22 cellular contexts compared by ENCODE assay signal in genomic region chr13:73822671-73823592, GRCh38.
DNase-seq lines count a peak whose midpoint lies in the region; ATAC-seq, FAIRE-seq and TF ChIP-seq lines count a peak whose summit lies in the region.
"Had no signal": no experiment of that assay in that cellular context is flagged by ENCODE, and none has a peak within 500 bp of the region (broad histone marks: within the 10 kb centered on the region; RNA-seq: fewer than 3 reads in every experiment).

No MANE protein-coding gene starts in this region.

- H3K9me3 ChIP-seq in CD4-positive, alpha-beta T cell (ENCODE audit: control insufficient read depth, low read length) = no peaks in the 10 kb centered on the region
- no peaks in the 10 kb centered on the region for H3K9me3 ChIP-seq in gastrocnemius medialis
- H3K9me3 ChIP-seq: BE2C had no signal

- H3K4me1 ChIP-seq in gastrocnemius medialis = no peaks in the 10 kb centered on the region
- H3K4me1 ChIP-seq: BE2C had no signal

- TF ChIP-seq POLR2A in gastrocnemius medialis (IDR thresholded peaks at IDR 0.05) = no peak

- H3K4me1 Mint-ChIP-seq in activated CD4-positive, alpha-beta T cell treated with anti-CD3 and anti-CD28 coated beads for 36 hours = peaks cover 49% of the 10 kb centered on the region
- peaks cover 75% of the 10 kb centered on the region for H3K4me1 Mint-ChIP-seq in CD4-positive, alpha-beta T cell (ENCODE audit: low read depth)

- in situ Hi-C loops in gastrocnemius medialis (cut with MboI; ENCODE audit: low sequenced_read_pairs in 4 of 4) = no loop called here

- POLR2A ChIA-PET in activated CD4-positive, alpha-beta T cell treated with anti-CD3 and anti-CD28 coated beads for 36 hours (lab: Charles Lee) = interaction anchor here (0.6 kb wide), 1 partner anchor 1039 kb away, joined by 3 read pairs; no protein-coding TSS in a partner anchor
- POLR2A ChIA-PET in CD4-positive, alpha-beta T cell (lab: Charles Lee) = interaction anchor here (0.7 kb wide), 2 partner anchors 297 to 422 kb away, joined by 3 read pairs; no protein-coding TSS in a partner anchor

- H3K27me3 Mint-ChIP-seq in activated CD4-positive, alpha-beta T cell treated with anti-CD3 and anti-CD28 coated beads for 36 hours = no peaks in the 10 kb centered on the region
- no peaks in the 10 kb centered on the region for H3K27me3 Mint-ChIP-seq in CD4-positive, alpha-beta T cell
- H3K27me3 Mint-ChIP-seq: CD8-positive, alpha-beta memory T cell had no signal

- no peak for TF ChIP-seq CTCF in CD4-positive, alpha-beta T cell (IDR thresholded peaks at IDR 0.05)
- no peak for TF ChIP-seq CTCF in gastrocnemius medialis (IDR thresholded peaks at IDR 0.05 in 4 of 5, conservative IDR thresholded peaks at IDR 0.05 in 1 of 5)

- H3K9me3 Mint-ChIP-seq in activated CD4-positive, alpha-beta T cell treated with anti-CD3 and anti-CD28 coated beads for 36 hours (ENCODE audit: low read depth) = peaks cover 3% of the 10 kb centered on the region
- H3K9me3 Mint-ChIP-seq in CD4-positive, alpha-beta T cell = peaks cover 3% of the 10 kb centered on the region
- H3K9me3 Mint-ChIP-seq: CD8-positive, alpha-beta memory T cell had no signal

- intact Hi-C loops in activated CD4-positive, alpha-beta T cell treated with anti-CD3 and anti-CD28 coated beads for 36 hours (cut with DNase I, micrococcal nuclease) = no loop called here
- intact Hi-C loops in CD4-positive, alpha-beta T cell (cut with DNase I, micrococcal nuclease) = no loop called here
- intact Hi-C loops in gastrocnemius medialis (cut with DNase I; ENCODE audit: low total_unique reads) = no loop called here

- peaks cover 14% of the 10 kb centered on the region for H3K36me3 Mint-ChIP-seq in activated CD4-positive, alpha-beta T cell treated with anti-CD3 and anti-CD28 coated beads for 36 hours (ENCODE audit: low read depth)
- H3K36me3 Mint-ChIP-seq in CD4-positive, alpha-beta T cell (ENCODE audit: low read depth) = peaks cover 53% of the 10 kb centered on the region

- no peak for DNase-seq in activated CD4-positive, alpha-beta T cell treated with anti-CD3 and anti-CD28 coated beads for 36 hours
- DNase-seq in activated CD4-positive, alpha-beta T cell treated with anti-CD3 and anti-CD28 coated beads for 48 hours = no peak
- DNase-seq in CD4-positive, alpha-beta T cell = no peak
- DNase-seq in SHP77 treated with DMSO at 0.1 percent for 48 hours (lab: John Stamatoyannopoulos, UW) (no peak), gastrocnemius medialis (no peak), H7 (no peak)
- DNase-seq: 8988T; BE2C; CD8-positive, alpha-beta memory T cell; DMS79 treated with DMSO at 0.1 percent for 48 hours; HCEC 1CT; MV-4-11; NCI-H1417 treated with DMSO at 0.1 percent for 48 hours; NCI-H2029; NCI-H2171; NCI-H446 treated with DMSO at 0.1 percent for 48 hours; NCI-H774 had no signal

- H3K27me3 ChIP-seq in CD4-positive, alpha-beta T cell (ENCODE audit: control insufficient read depth, insufficient read depth, low read length) = no peaks in the 10 kb centered on the region
- H3K27me3 ChIP-seq in gastrocnemius medialis (no peaks in the 10 kb centered on the region), H7 (ENCODE audit: control insufficient read depth, insufficient read depth, low read length) (no peaks in the 10 kb centered on the region)
- H3K27me3 ChIP-seq: BE2C had no signal

- CTCF ChIA-PET in activated CD4-positive, alpha-beta T cell treated with anti-CD3 and anti-CD28 coated beads for 36 hours (lab: Charles Lee) = interaction anchor here (0.6 to 1.1 kb wide), 4 partner anchors 114 to 243 kb away, joined by 3 read pairs; no protein-coding TSS in a partner anchor
- CTCF ChIA-PET in CD4-positive, alpha-beta T cell (lab: Charles Lee) = no interaction called here

- peak; percentile 77 for ATAC-seq in activated CD4-positive, alpha-beta T cell treated with anti-CD3 and anti-CD28 coated beads for 36 hours
- no peak for ATAC-seq in CD4-positive, alpha-beta T cell (ENCODE audit: poor library complexity)
- ATAC-seq in HG03439 (IDR thresholded peaks at IDR 0.05; ENCODE audit: unreplicated experiment) (peak; percentile 50), gastrocnemius medialis (no peak)
- ATAC-seq: K562 had no signal

- peak; percentile 30 for FAIRE-seq in islet of Langerhans (lab: Jason Lieb, UNC)
- FAIRE-seq: G401.6, K562 had no signal

- H3K4me3 ChIP-seq in gastrocnemius medialis (no peak overlapping the region), H7 (ENCODE audit: insufficient read depth, low read depth, low read length) (no peak overlapping the region)
- H3K4me3 ChIP-seq: K562 had no signal

- no peaks in the 10 kb centered on the region for H3K36me3 ChIP-seq in gastrocnemius medialis
- H3K36me3 ChIP-seq in H7 (replicated peaks; ENCODE audit: control insufficient read depth, insufficient read depth, low read length) = no peaks in the 10 kb centered on the region
- H3K36me3 ChIP-seq: BE2C had no signal

- H3K27ac Mint-ChIP-seq in activated CD4-positive, alpha-beta T cell treated with anti-CD3 and anti-CD28 coated beads for 36 hours = no peak overlapping the region
- peak overlapping the region; percentile 54 for H3K27ac Mint-ChIP-seq in CD4-positive, alpha-beta T cell

- no peak overlapping the region for H3K4me3 Mint-ChIP-seq in activated CD4-positive, alpha-beta T cell treated with anti-CD3 and anti-CD28 coated beads for 36 hours
- no peak overlapping the region for H3K4me3 Mint-ChIP-seq in CD4-positive, alpha-beta T cell

- no peak overlapping the region for H3K27ac ChIP-seq in CD4-positive, alpha-beta T cell (ENCODE audit: low read depth, low read length)
- H3K27ac ChIP-seq in gastrocnemius medialis = no peak overlapping the region
- H3K27ac ChIP-seq: RWPE1 had no signal

Comparison
In these comparisons a context has a peak if more than half of its experiments do, and no peak if none do; other contexts are left out.
1. ATAC-seq: peak in activated CD4-positive, alpha-beta T cell treated with anti-CD3 and anti-CD28 coated beads for 36 hours (single experiment) and HG03439 (single experiment); none in CD4-positive, alpha-beta T cell (single experiment) and gastrocnemius medialis (0 of 2).